ENCODE assay signal across 9 cellular contexts in the genomic region with DNA sequence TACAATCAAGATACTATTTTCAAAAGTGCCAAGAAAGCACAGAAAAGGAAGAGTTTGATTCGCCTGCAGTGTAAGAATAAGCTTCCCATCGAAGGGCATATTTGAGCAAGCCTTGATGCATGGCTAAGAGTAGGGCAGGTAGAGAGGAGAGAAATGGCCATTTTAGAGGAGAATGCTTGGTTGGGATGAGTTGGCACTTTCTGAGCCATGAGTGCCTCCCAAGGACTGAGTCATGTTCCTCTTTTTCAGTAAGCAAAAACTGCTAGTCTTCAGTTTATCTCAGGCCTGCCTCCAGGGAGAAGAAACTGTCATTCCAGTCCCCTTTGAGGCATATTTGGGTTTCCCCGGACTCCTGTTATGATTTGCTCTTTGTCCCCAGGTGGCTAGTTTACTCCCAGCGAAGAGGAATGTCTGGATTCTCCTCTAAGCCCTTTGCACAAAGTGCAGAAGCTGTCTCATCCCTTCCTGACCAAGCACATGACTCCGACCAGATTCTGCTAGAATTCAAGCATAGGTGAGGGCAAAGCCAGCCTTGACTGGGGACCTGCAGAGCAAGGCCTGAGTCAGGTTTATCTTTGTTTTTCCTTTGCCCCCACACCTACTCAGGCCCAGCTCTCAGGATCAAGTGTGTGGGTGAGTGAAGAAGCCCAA.
A peak's percentile ranks its signal among the peaks of the same experiment; 100 is the strongest.
DNase-seq lines count a peak whose midpoint lies in the region; ATAC-seq, FAIRE-seq and TF ChIP-seq lines count a peak whose summit lies in the region.
"Had no signal": no experiment of that assay in that cellular context is flagged by ENCODE, and none has a peak within 500 bp of the region (broad histone marks: within the 10 kb centered on the region; RNA-seq: fewer than 3 reads in every experiment).

No MANE protein-coding gene starts in this region.

- H3K27ac Mint-ChIP-seq in CD4-positive, alpha-beta T cell = no peak overlapping the region
- H3K27ac Mint-ChIP-seq in activated naive CD4-positive, alpha-beta T cell treated with anti-CD3 and anti-CD28 coated beads, Interleukin-2, amount 10 ng/mL, durations not matched to agents 7 days and 5 days = no peak overlapping the region
- H3K27ac Mint-ChIP-seq in stimulated activated effector memory CD8-positive, alpha-beta T cell treated with anti-CD3 and anti-CD28 coated beads, Interleukin-12 subunit alpha, Interleukin-12 subunit beta, amount 100 ng/mL, for 72 hours = no peak overlapping the region
- H3K27ac Mint-ChIP-seq: naive thymus-derived CD8-positive, alpha-beta T cell had no signal

- no peaks in the 10 kb centered on the region for H3K79me2 ChIP-seq in keratinocyte (ENCODE audit: control insufficient read depth, insufficient read depth, low read length)

- no peak overlapping the region for H3K27ac ChIP-seq in keratinocyte (ENCODE audit: control insufficient read depth, insufficient read depth, low read length)
- no peak overlapping the region for H3K27ac ChIP-seq in CD4-positive, alpha-beta T cell (ENCODE audit: low read depth, low read length)

- DNase-seq in GF-D8 (lab: John Stamatoyannopoulos, UW) = peak; percentile 58
- peak; percentile 30 for DNase-seq in RKO (ENCODE audit: low spot score)
- DNase-seq in keratinocyte (ENCODE audit: low read depth, low spot score) = no peak
- no peak for DNase-seq in left colon
- DNase-seq in CD4-positive, alpha-beta T cell = no peak
- DNase-seq in activated naive CD4-positive, alpha-beta T cell treated with anti-CD3 and anti-CD28 coated beads, Interleukin-2, amount 10 ng/mL, durations not matched to agents 7 days and 5 days = no peak
- DNase-seq in stimulated activated effector memory CD8-positive, alpha-beta T cell treated with anti-CD3 and anti-CD28 coated beads, Interleukin-12 subunit alpha, Interleukin-12 subunit beta, amount 100 ng/mL, for 72 hours (ENCODE audit: low spot score in 2 of 2) = no peak
- DNase-seq: naive thymus-derived CD8-positive, alpha-beta T cell had no signal

- dilution Hi-C loops in keratinocyte (cut with MboI; ENCODE audit: extremely low pct_ligation_motif_present, low sequenced_read_pairs) = no loop called here

- no peak for TF ChIP-seq CTCF in keratinocyte (optimal IDR thresholded peaks at IDR 0.05 in 1 of 3, IDR thresholded peaks at IDR 0.05 in 1 of 3, conservative IDR thresholded peaks at IDR 0.05 in 1 of 3; ENCODE audit: extremely low read depth in 1 of 3, insufficient read depth in 2 of 3, low read length in 3 of 3)
- TF ChIP-seq CTCF in CD4-positive, alpha-beta T cell (IDR thresholded peaks at IDR 0.05) = no peak

- H3K4me3 ChIP-seq in keratinocyte (ENCODE audit: control insufficient read depth in 2 of 3, extremely low read depth in 1 of 3, insufficient read depth in 2 of 3, low read depth in 1 of 3, low read length in 3 of 3) = no peak overlapping the region

- no peak overlapping the region for H3K4me2 ChIP-seq in keratinocyte (ENCODE audit: control insufficient read depth, extremely low read depth, insufficient read depth, low read depth, low read length)

- no peak overlapping the region for H3K9ac ChIP-seq in keratinocyte (ENCODE audit: control insufficient read depth, extremely low read depth, insufficient read depth, low read length)

- H3K9me3 Mint-ChIP-seq in CD4-positive, alpha-beta T cell = no peaks in the 10 kb centered on the region
- H3K9me3 Mint-ChIP-seq in activated naive CD4-positive, alpha-beta T cell treated with anti-CD3 and anti-CD28 coated beads, Interleukin-2, amount 10 ng/mL, durations not matched to agents 7 days and 5 days = no peaks in the 10 kb centered on the region
- H3K9me3 Mint-ChIP-seq in stimulated activated effector memory CD8-positive, alpha-beta T cell treated with anti-CD3 and anti-CD28 coated beads, Interleukin-12 subunit alpha, Interleukin-12 subunit beta, amount 100 ng/mL, for 72 hours = no peaks in the 10 kb centered on the region
- H3K9me3 Mint-ChIP-seq: naive thymus-derived CD8-positive, alpha-beta T cell had no signal

- peak; percentile 49 for FAIRE-seq in keratinocyte (lab: Jason Lieb, UNC)

- no peaks in the 10 kb centered on the region for H3K27me3 ChIP-seq in keratinocyte (ENCODE audit: control insufficient read depth, extremely low read depth, insufficient read depth, low read length)
- H3K27me3 ChIP-seq in CD4-positive, alpha-beta T cell (ENCODE audit: control insufficient read depth, insufficient read depth, low read length) = no peaks in the 10 kb centered on the region

- POLR2A ChIA-PET in CD4-positive, alpha-beta T cell (lab: Charles Lee) = no interaction called here

- intact Hi-C loops in left colon (cut with DNase I, micrococcal nuclease) = no loop called here
- intact Hi-C loops in CD4-positive, alpha-beta T cell (cut with DNase I, micrococcal nuclease) = no loop called here

- H2AFZ ChIP-seq in keratinocyte (ENCODE audit: control insufficient read depth, low read length) = no peak overlapping the region

- ATAC-seq in HG02840 (IDR thresholded peaks at IDR 0.05; ENCODE audit: low FRiP score, unreplicated experiment) (peak; percentile 62), left colon (no peak)
- ATAC-seq in CD4-positive, alpha-beta T cell (ENCODE audit: poor library complexity) = no peak
- ATAC-seq in stimulated activated effector memory CD8-positive, alpha-beta T cell treated with anti-CD3 and anti-CD28 coated beads, Interleukin-12 subunit alpha, Interleukin-12 subunit beta, amount 100 ng/mL, for 72 hours = no peak
- ATAC-seq: naive thymus-derived CD8-positive, alpha-beta T cell had no signal

- no peaks in the 10 kb centered on the region for H3K9me1 ChIP-seq in keratinocyte (ENCODE audit: control insufficient read depth, extremely low read depth, insufficient read depth, low read length)

- H3K4me1 ChIP-seq in keratinocyte (ENCODE audit: control insufficient read depth, extremely low read depth, insufficient read depth, low read length) = peaks cover 9% of the 10 kb centered on the region

- H3K4me3 Mint-ChIP-seq in CD4-positive, alpha-beta T cell = no peak overlapping the region
- H3K4me3 Mint-ChIP-seq in activated naive CD4-positive, alpha-beta T cell treated with anti-CD3 and anti-CD28 coated beads, Interleukin-2, amount 10 ng/mL, durations not matched to agents 7 days and 5 days = no peak overlapping the region
- no peak overlapping the region for H3K4me3 Mint-ChIP-seq in stimulated activated effector memory CD8-positive, alpha-beta T cell treated with anti-CD3 and anti-CD28 coated beads, Interleukin-12 subunit alpha, Interleukin-12 subunit beta, amount 100 ng/mL, for 72 hours
- H3K4me3 Mint-ChIP-seq: naive thymus-derived CD8-positive, alpha-beta T cell had no signal

- no peaks in the 10 kb centered on the region for H3K4me1 Mint-ChIP-seq in CD4-positive, alpha-beta T cell (ENCODE audit: low read depth)
- no peaks in the 10 kb centered on the region for H3K4me1 Mint-ChIP-seq in activated naive CD4-positive, alpha-beta T cell treated with anti-CD3 and anti-CD28 coated beads, Interleukin-2, amount 10 ng/mL, durations not matched to agents 7 days and 5 days
- no peaks in the 10 kb centered on the region for H3K4me1 Mint-ChIP-seq in stimulated activated effector memory CD8-positive, alpha-beta T cell treated with anti-CD3 and anti-CD28 coated beads, Interleukin-12 subunit alpha, Interleukin-12 subunit beta, amount 100 ng/mL, for 72 hours
- H3K4me1 Mint-ChIP-seq: naive thymus-derived CD8-positive, alpha-beta T cell had no signal

- no peaks in the 10 kb centered on the region for H4K20me1 ChIP-seq in keratinocyte (ENCODE audit: control insufficient read depth, extremely low read depth, insufficient read depth, low read length)

- H3K27me3 Mint-ChIP-seq in CD4-positive, alpha-beta T cell = peaks cover 21% of the 10 kb centered on the region
- H3K27me3 Mint-ChIP-seq in activated naive CD4-positive, alpha-beta T cell treated with anti-CD3 and anti-CD28 coated beads, Interleukin-2, amount 10 ng/mL, durations not matched to agents 7 days and 5 days = no peaks in the 10 kb centered on the region

- no peaks in the 10 kb centered on the region for H3K36me3 Mint-ChIP-seq in CD4-positive, alpha-beta T cell (ENCODE audit: low read depth)
- no peaks in the 10 kb centered on the region for H3K36me3 Mint-ChIP-seq in activated naive CD4-positive, alpha-beta T cell treated with anti-CD3 and anti-CD28 coated beads, Interleukin-2, amount 10 ng/mL, durations not matched to agents 7 days and 5 days
- H3K36me3 Mint-ChIP-seq in stimulated activated effector memory CD8-positive, alpha-beta T cell treated with anti-CD3 and anti-CD28 coated beads, Interleukin-12 subunit alpha, Interleukin-12 subunit beta, amount 100 ng/mL, for 72 hours = no peaks in the 10 kb centered on the region
- H3K36me3 Mint-ChIP-seq: naive thymus-derived CD8-positive, alpha-beta T cell had no signal

- H3K36me3 ChIP-seq in keratinocyte (ENCODE audit: control insufficient read depth in 2 of 2, extremely low read depth in 1 of 2, insufficient read depth in 2 of 2, low read length in 2 of 2) = no peaks in the 10 kb centered on the region

- no peaks in the 10 kb centered on the region for H3K9me3 ChIP-seq in keratinocyte (ENCODE audit: control insufficient read depth, low read depth, low read length)
- H3K9me3 ChIP-seq in CD4-positive, alpha-beta T cell (ENCODE audit: control insufficient read depth, low read length) = no peaks in the 10 kb centered on the region

- CTCF ChIA-PET in CD4-positive, alpha-beta T cell (lab: Charles Lee) = no interaction called here
- CTCF ChIA-PET in activated naive CD4-positive, alpha-beta T cell treated with anti-CD3 and anti-CD28 coated beads, Interleukin-2, amount 10 ng/mL, durations not matched to agents 7 days and 5 days (lab: Charles Lee) = no interaction called here

Comparison
In these comparisons a context has a peak if more than half of its experiments do, and no peak if none do; other contexts are left out.
1. DNase-seq: peak in GF-D8 (single experiment) and RKO (single experiment); none in keratinocyte (single experiment), left colon (0 of 2), CD4-positive, alpha-beta T cell (0 of 10), activated naive CD4-positive, alpha-beta T cell treated with anti-CD3 and anti-CD28 coated beads, Interleukin-2, amount 10 ng/mL, durations not matched to agents 7 days and 5 days (single experiment) and stimulated activated effector memory CD8-positive, alpha-beta T cell treated with anti-CD3 and anti-CD28 coated beads, Interleukin-12 subunit alpha, Interleukin-12 subunit beta, amount 100 ng/mL, for 72 hours (0 of 2).